Comparison of ENCODE assay signal across 16 cellular contexts in the genomic region with DNA sequence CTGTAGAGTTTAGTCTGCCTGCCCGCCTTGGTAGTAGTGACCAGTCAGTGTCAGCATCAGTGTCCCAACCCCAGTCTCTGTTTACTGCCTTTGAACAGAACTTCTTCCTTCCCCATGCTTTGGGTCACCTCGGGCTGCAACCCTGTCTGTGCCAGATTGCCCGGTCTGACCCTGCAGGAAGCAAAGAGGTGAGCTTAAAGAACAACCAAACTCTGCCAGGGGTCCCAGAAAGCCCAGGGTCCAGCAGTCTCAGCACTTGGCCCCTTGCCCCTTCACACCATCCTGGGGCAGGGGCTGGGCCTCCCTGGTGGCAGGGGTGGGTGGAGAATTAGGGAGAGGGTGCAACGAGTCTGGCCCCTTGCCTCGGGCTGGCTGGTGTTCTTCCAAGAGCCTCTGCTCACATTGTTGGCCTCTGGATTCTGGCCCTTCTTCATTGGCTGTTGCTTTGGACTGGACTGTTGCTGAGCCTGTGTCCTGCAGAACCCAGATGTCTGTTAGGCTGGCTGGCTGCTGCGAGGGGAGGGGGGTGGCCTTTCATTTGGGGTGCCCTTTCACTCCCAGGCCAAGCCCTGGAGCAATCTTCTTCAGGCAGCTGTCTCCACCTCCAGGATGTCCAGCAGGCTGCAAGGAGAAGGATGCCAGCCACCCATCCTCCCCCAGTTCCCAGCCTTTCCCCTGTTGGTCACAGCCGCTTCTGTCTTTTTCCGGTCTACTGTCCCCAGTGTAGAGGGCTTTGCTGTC. TPM values are rescaled to one million over a fixed set of nuclear protein-coding genes. Genes with fewer than 3 reads are reported as not detected.
A peak's percentile ranks its signal among the peaks of the same experiment; 100 is the strongest.
DNase-seq lines count a peak whose midpoint lies in the region; ATAC-seq and TF ChIP-seq lines count a peak whose summit lies in the region.
"Had no signal": no experiment of that assay in that cellular context is flagged by ENCODE, and none has a peak within 500 bp of the region (broad histone marks: within the 10 kb centered on the region; RNA-seq: fewer than 3 reads in every experiment).

No MANE protein-coding gene starts in this region.

- H3K4me1 ChIP-seq in right lobe of liver (peaks cover 0 to 17% (median 6%) of the 10 kb centered on the region in 4 donors), tibial artery (peaks cover 4 to 31% (median 16%) of the 10 kb centered on the region in 4 donors)

- H3K27ac ChIP-seq in right lobe of liver: peak overlapping the region in 1 of 3 donors; percentile 58
- peak overlapping the region; percentile 20 to 36 for H3K27ac ChIP-seq in tibial artery
- H3K27ac ChIP-seq: VCaP had no signal

- no peak for TF ChIP-seq POLR2A in right lobe of liver (IDR thresholded peaks at IDR 0.05)

- H3K36me3 Mint-ChIP-seq in activated T-helper 2 cell treated with anti-CD3 and anti-CD28 coated beads, Interferon-gamma antibody, Interleukin-2, Interleukin-4, amounts not matched to agents 10 μg/mL and 5 μg/mL and 100 μg/mL, durations not matched to agents 14 hours and 24 hours and 36 hours (ENCODE audit: low read depth): peaks cover 36% of the 10 kb centered on the region
- H3K36me3 Mint-ChIP-seq: natural killer cell had no signal

- H3K27me3 ChIP-seq in right lobe of liver (no peaks in the 10 kb centered on the region), tibial artery (no peaks in the 10 kb centered on the region)

- no peaks in the 10 kb centered on the region for H3K27me3 Mint-ChIP-seq in activated T-helper 2 cell treated with anti-CD3 and anti-CD28 coated beads, Interferon-gamma antibody, Interleukin-2, Interleukin-4, amounts not matched to agents 10 μg/mL and 5 μg/mL and 100 μg/mL, durations not matched to agents 14 hours and 24 hours and 36 hours (ENCODE audit: low read depth)

- peaks cover 4% of the 10 kb centered on the region for H3K4me1 Mint-ChIP-seq in activated T-helper 2 cell treated with anti-CD3 and anti-CD28 coated beads, Interferon-gamma antibody, Interleukin-2, Interleukin-4, amounts not matched to agents 10 μg/mL and 5 μg/mL and 100 μg/mL, durations not matched to agents 14 hours and 24 hours and 36 hours (ENCODE audit: low read depth)

- H3K9me3 Mint-ChIP-seq in activated T-helper 2 cell treated with anti-CD3 and anti-CD28 coated beads, Interferon-gamma antibody, Interleukin-2, Interleukin-4, amounts not matched to agents 10 μg/mL and 5 μg/mL and 100 μg/mL, durations not matched to agents 14 hours and 24 hours and 36 hours: no peaks in the 10 kb centered on the region
- H3K9me3 Mint-ChIP-seq: natural killer cell had no signal

- no peak overlapping the region for H3K4me3 Mint-ChIP-seq in activated T-helper 2 cell treated with anti-CD3 and anti-CD28 coated beads, Interferon-gamma antibody, Interleukin-2, Interleukin-4, amounts not matched to agents 10 μg/mL and 5 μg/mL and 100 μg/mL, durations not matched to agents 14 hours and 24 hours and 36 hours (ENCODE audit: low read depth)
- H3K4me3 Mint-ChIP-seq: natural killer cell had no signal

- H3K9me3 ChIP-seq in right lobe of liver: no peaks in the 10 kb centered on the region
- H3K9me3 ChIP-seq in tibial artery: no peaks in the 10 kb centered on the region

- H3K4me3 ChIP-seq in right lobe of liver (no peak overlapping the region), tibial artery (no peak overlapping the region)

- TF ChIP-seq CTCF in right lobe of liver (IDR thresholded peaks at IDR 0.05) (no peak), tibial artery (IDR thresholded peaks at IDR 0.05) (no peak)

- DNase-seq in activated effector memory CD4-positive, alpha-beta T cell treated with anti-CD3 and anti-CD28 coated beads, Interleukin-2, amount 50 U/mL, for 16 hours: peak; percentile 57
- DNase-seq in activated effector memory CD4-positive, alpha-beta T cell treated with Interleukin-2 at 50 U/mL for 16 hours: no peak
- DNase-seq in dermis blood vessel endothelial cell (peak; percentile 33), right lobe of liver (peak in 2 of 3 donors; percentile 79 to 84), tibial artery (peak in 1 of 2 donors; percentile 69), NCI-H526 treated with DMSO at 0.1 percent for 48 hours (lab: John Stamatoyannopoulos, UW) (no peak)
- DNase-seq in activated T-helper 2 cell treated with anti-CD3 and anti-CD28 coated beads, Interferon-gamma antibody, Interleukin-2, Interleukin-4, amounts not matched to agents 10 μg/mL and 5 μg/mL and 100 μg/mL, durations not matched to agents 14 hours and 24 hours and 36 hours (ENCODE audit: low spot score): no peak
- DNase-seq: activated T-cell treated with anti-CD3 and anti-CD28 coated beads for 4 hours; aorta; DMS53; effector CD4-positive, alpha-beta T cell; foreskin melanocyte; natural killer cell; NCI-H2029 had no signal

- peaks cover 0 to 16% (median 5%) of the 10 kb centered on the region in 4 donors for H3K36me3 ChIP-seq in right lobe of liver
- peaks cover 13 to 64% (median 32%) of the 10 kb centered on the region in 3 donors for H3K36me3 ChIP-seq in tibial artery

- ATAC-seq in right lobe of liver: peak; percentile 25 to 87 (median 65)
- no peak for ATAC-seq in HG03280 (IDR thresholded peaks at IDR 0.05; ENCODE audit: unreplicated experiment)
- ATAC-seq: natural killer cell had no signal

- WGBS in right lobe of liver (ENCODE audit: insufficient coverage, low coverage, low lambda C conversion rate, missing lambda C conversion rate): 22% methylated on average over 4 of the region's 8 CpGs

- intact Hi-C loops in right lobe of liver (cut with DNase I): loop anchor here (5.0 to 10.0 kb wide), 2 partner anchors 187 to 269 kb away; no protein-coding TSS in a partner anchor
- intact Hi-C loops in tibial artery (cut with DNase I; ENCODE audit: low total_unique reads): no loop called here
- intact Hi-C loops in activated T-helper 2 cell treated with anti-CD3 and anti-CD28 coated beads, Interferon-gamma antibody, Interleukin-2, Interleukin-4, amounts not matched to agents 10 μg/mL and 5 μg/mL and 100 μg/mL, durations not matched to agents 14 hours and 24 hours and 36 hours (cut with micrococcal nuclease): no loop called here

- no peak overlapping the region for H3K27ac Mint-ChIP-seq in activated T-helper 2 cell treated with anti-CD3 and anti-CD28 coated beads, Interferon-gamma antibody, Interleukin-2, Interleukin-4, amounts not matched to agents 10 μg/mL and 5 μg/mL and 100 μg/mL, durations not matched to agents 14 hours and 24 hours and 36 hours

RNA-seq across cellular contexts. Expression of a gene that starts 51.2 kb away (rescaled TPM):
- total RNA-seq in dermis blood vessel endothelial cell (81.4 and 81.7 TPM in 2 replicates), right lobe of liver (100 to 1,000 TPM in 4 of 6 experiments, 10 to 100 TPM in 2; 53.0 to 195 (median 142) TPM)
- total RNA-seq in activated T-helper 2 cell treated with anti-CD3 and anti-CD28 coated beads, Interferon-gamma antibody, Interleukin-2, Interleukin-4, amounts not matched to agents 10 μg/mL and 5 μg/mL and 100 μg/mL, durations not matched to agents 14 hours and 24 hours and 36 hours: 43.6 and 47.5 TPM in 2 replicates

RNA-seq across cellular contexts. Expression of a gene that starts 55.9 kb away (rescaled TPM):
- total RNA-seq in dermis blood vessel endothelial cell (23.3 and 31.7 TPM in 2 replicates), right lobe of liver (10 to 100 TPM in 1 of 6 experiments, 1 to 10 TPM in 5; 6.1 to 14.8 (median 8.4) TPM)
- 76.8 and 81.2 TPM in 2 replicates for total RNA-seq in activated T-helper 2 cell treated with anti-CD3 and anti-CD28 coated beads, Interferon-gamma antibody, Interleukin-2, Interleukin-4, amounts not matched to agents 10 μg/mL and 5 μg/mL and 100 μg/mL, durations not matched to agents 14 hours and 24 hours and 36 hours

Comparison
In these comparisons a context has a peak if more than half of its experiments do, and no peak if none do; other contexts are left out.
1. DNase-seq: peak in activated effector memory CD4-positive, alpha-beta T cell treated with anti-CD3 and anti-CD28 coated beads, Interleukin-2, amount 50 U/mL, for 16 hours (single experiment), dermis blood vessel endothelial cell (single experiment) and right lobe of liver (2 of 3); none in activated effector memory CD4-positive, alpha-beta T cell treated with Interleukin-2 at 50 U/mL for 16 hours (single experiment), activated T-helper 2 cell treated with anti-CD3 and anti-CD28 coated beads, Interferon-gamma antibody, Interleukin-2, Interleukin-4, amounts not matched to agents 10 μg/mL and 5 μg/mL and 100 μg/mL, durations not matched to agents 14 hours and 24 hours and 36 hours (single experiment) and NCI-H526 treated with DMSO at 0.1 percent for 48 hours (single experiment).
2. intact Hi-C loops: an anchor here in right lobe of liver (5.0 to 10.0 kb wide); none called in tibial artery and activated T-helper 2 cell treated with anti-CD3 and anti-CD28 coated beads, Interferon-gamma antibody, Interleukin-2, Interleukin-4, amounts not matched to agents 10 μg/mL and 5 μg/mL and 100 μg/mL, durations not matched to agents 14 hours and 24 hours and 36 hours.